Comparison of ENCODE assay signal across 1 cellular context in genomic region chr6:36550473-36551000, GRCh38.
TF ChIP-seq lines count a peak whose summit lies in the region.

No MANE protein-coding gene starts in this region.

TF ChIP-seq in IMR-90, 13 proteins besides CTCF, POLR2A, EP300 and RAD21:
- TF ChIP-seq MAZ (IDR thresholded peaks at IDR 0.05; ENCODE audit: borderline replicate concordance, low read depth, low read length): no peak
- TF ChIP-seq, protein P1, sequence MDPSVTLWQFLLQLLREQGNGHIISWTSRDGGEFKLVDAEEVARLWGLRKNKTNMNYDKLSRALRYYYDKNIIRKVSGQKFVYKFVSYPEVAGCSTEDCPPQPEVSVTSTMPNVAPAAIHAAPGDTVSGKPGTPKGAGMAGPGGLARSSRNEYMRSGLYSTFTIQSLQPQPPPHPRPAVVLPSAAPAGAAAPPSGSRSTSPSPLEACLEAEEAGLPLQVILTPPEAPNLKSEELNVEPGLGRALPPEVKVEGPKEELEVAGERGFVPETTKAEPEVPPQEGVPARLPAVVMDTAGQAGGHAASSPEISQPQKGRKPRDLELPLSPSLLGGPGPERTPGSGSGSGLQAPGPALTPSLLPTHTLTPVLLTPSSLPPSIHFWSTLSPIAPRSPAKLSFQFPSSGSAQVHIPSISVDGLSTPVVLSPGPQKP (IDR thresholded peaks at IDR 0.05; ENCODE audit: borderline replicate concordance, low read depth, low read length): no peak
- TF ChIP-seq NFE2L2 (IDR thresholded peaks at IDR 0.05; ENCODE audit: low read depth, low read length): no peak
- no peak for TF ChIP-seq BHLHE40 (IDR thresholded peaks at IDR 0.05; ENCODE audit: low read depth, low read length)
- no peak for TF ChIP-seq FOS (IDR thresholded peaks at IDR 0.05; ENCODE audit: low read depth, low read length)
- no peak for TF ChIP-seq SMC3 (IDR thresholded peaks at IDR 0.05; ENCODE audit: low read depth, low read length)
- TF ChIP-seq CHD1 (IDR thresholded peaks at IDR 0.05; ENCODE audit: low read depth, low read length): no peak
- TF ChIP-seq CEBPB (IDR thresholded peaks at IDR 0.05; ENCODE audit: low read depth, low read length): no peak
- TF ChIP-seq RFX5 (IDR thresholded peaks at IDR 0.05; ENCODE audit: low read depth, low read length): no peak
- no peak for TF ChIP-seq MXI1 (IDR thresholded peaks at IDR 0.05; ENCODE audit: borderline replicate concordance, low read depth, low read length)
- no peak for TF ChIP-seq RCOR1 (IDR thresholded peaks at IDR 0.05; ENCODE audit: insufficient replicate concordance, low read length)
- TF ChIP-seq, protein P2, sequence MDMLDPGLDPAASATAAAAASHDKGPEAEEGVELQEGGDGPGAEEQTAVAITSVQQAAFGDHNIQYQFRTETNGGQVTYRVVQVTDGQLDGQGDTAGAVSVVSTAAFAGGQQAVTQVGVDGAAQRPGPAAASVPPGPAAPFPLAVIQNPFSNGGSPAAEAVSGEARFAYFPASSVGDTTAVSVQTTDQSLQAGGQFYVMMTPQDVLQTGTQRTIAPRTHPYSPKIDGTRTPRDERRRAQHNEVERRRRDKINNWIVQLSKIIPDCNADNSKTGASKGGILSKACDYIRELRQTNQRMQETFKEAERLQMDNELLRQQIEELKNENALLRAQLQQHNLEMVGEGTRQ (IDR thresholded peaks at IDR 0.05; ENCODE audit: low read depth, low read length): no peak
- no peak for TF ChIP-seq MAFK (IDR thresholded peaks at IDR 0.05; ENCODE audit: low read depth, low read length)
TF ChIP-seq in IMR-90: peak in this region for 0.
